In genomic region chr7:103810112-103810744, GRCh38 we compare ENCODE assay signal across 24 cellular contexts.
A peak's percentile ranks its signal among the peaks of the same experiment; 100 is the strongest.
DNase-seq lines count a peak whose midpoint lies in the region; ATAC-seq, FAIRE-seq and TF ChIP-seq lines count a peak whose summit lies in the region.
"Had no signal": no experiment of that assay in that cellular context is flagged by ENCODE, and none has a peak within 500 bp of the region (broad histone marks: within the 10 kb centered on the region; RNA-seq: fewer than 3 reads in every experiment).

No MANE protein-coding gene starts in this region.

- H2AFZ ChIP-seq in OCI-LY3 (ENCODE audit: low read depth, low read length) (peak overlapping the region; percentile 22; the same call in 1 of the 2 replicates), mammary epithelial cell (ENCODE audit: low read depth, low read length) (no peak overlapping the region)
- H2AFZ ChIP-seq: GM23338 had no signal

- in situ Hi-C loops in mammary epithelial cell (cut with MboI; ENCODE audit: low sequenced_read_pairs in 2 of 2), result no loop called here

- no peak for FAIRE-seq in kidney (lab: Jason Lieb, UNC)
- FAIRE-seq in H54 (lab: Jason Lieb, UNC), result no peak
- FAIRE-seq: GM12878, urothelium cell line had no signal

- ATAC-seq in GM18909 (IDR thresholded peaks at IDR 0.05; ENCODE audit: poor library complexity, unreplicated experiment) (peak; percentile 57), HG03045 (IDR thresholded peaks at IDR 0.05; ENCODE audit: unreplicated experiment) (no peak)
- ATAC-seq: left ventricle myocardium superior had no signal

- H3K4me2 ChIP-seq in OCI-LY3 (ENCODE audit: low read length) (peak overlapping the region; percentile 55), mammary epithelial cell (ENCODE audit: insufficient read depth, low read depth, low read length) (no peak overlapping the region)

- no peaks in the 10 kb centered on the region for H4K20me1 ChIP-seq in OCI-LY3 (ENCODE audit: insufficient read depth, low read length)
- no peaks in the 10 kb centered on the region for H4K20me1 ChIP-seq in mammary epithelial cell (ENCODE audit: insufficient read depth, low read length)

- 0 out of 2 replicates have a peak overlapping the region, but pooled peaks have one; percentile 8 for H3K4me3 ChIP-seq in OCI-LY3 (ENCODE audit: low read length)
- no peak overlapping the region for H3K4me3 ChIP-seq in kidney (ENCODE audit: low read length in 2 of 2)
- H3K4me3 ChIP-seq in mammary epithelial cell (replicated peaks in 1 of 3; ENCODE audit: insufficient read depth in 1 of 3, low read depth in 2 of 3, low read length in 3 of 3), result no peak overlapping the region
- H3K4me3 ChIP-seq: GM12878, GM23338, skin epidermis had no signal

- no TSS peak for BruUV-seq in mammary epithelial cell (replicated peaks; lab: Mats Ljungman, UMichigan)

- peak overlapping the region; percentile 36; the same call in 1 of the 2 replicates for H3K27ac ChIP-seq in OCI-LY3 (ENCODE audit: low read length)
- H3K27ac ChIP-seq in kidney (ENCODE audit: low read depth in 2 of 2, low read length in 2 of 2), result peak overlapping the region; percentile 53 to 69
- no peak overlapping the region for H3K27ac ChIP-seq in mammary epithelial cell (ENCODE audit: insufficient read depth, low read depth, low read length)
- H3K27ac ChIP-seq: HL-60, skin epidermis had no signal

- H3K4me1 ChIP-seq in OCI-LY3 (ENCODE audit: low read length) (peaks cover 36% of the 10 kb centered on the region), kidney (ENCODE audit: control insufficient read depth in 1 of 2, insufficient read depth in 1 of 2, low read depth in 1 of 2, low read length in 2 of 2) (no peaks in the 10 kb centered on the region), mammary epithelial cell (ENCODE audit: insufficient read depth, low read length) (no peaks in the 10 kb centered on the region)

- dilution Hi-C loops in mammary epithelial cell (cut with HindIII; ENCODE audit: low sequenced_read_pairs), result no loop called here

- WGBS in mammary epithelial cell (ENCODE audit: low coverage, missing lambda C conversion rate), result 79% methylated on average over 10 of the region's 11 CpGs

- H3K36me3 ChIP-seq in OCI-LY3 (replicated peaks; ENCODE audit: low read depth, low read length), result no peaks in the 10 kb centered on the region
- no peaks in the 10 kb centered on the region for H3K36me3 ChIP-seq in kidney (ENCODE audit: control insufficient read depth in 1 of 2, insufficient read depth in 2 of 2, low read length in 2 of 2)
- no peaks in the 10 kb centered on the region for H3K36me3 ChIP-seq in mammary epithelial cell (ENCODE audit: insufficient read depth, low read length)

- CTCF ChIA-PET in mammary epithelial cell (lab: Charles Lee; ENCODE audit: low non-redundant PET), result no interaction called here

- no peak for TF ChIP-seq POLR2A in H54 (IDR thresholded peaks at IDR 0.05; ENCODE audit: low read depth, low read length)

- intact Hi-C loops in kidney (cut with DNase I), result no loop called here
- intact Hi-C loops in mammary epithelial cell (cut with micrococcal nuclease), result no loop called here

- H3K9ac ChIP-seq in OCI-LY3 (ENCODE audit: low read length) (peak overlapping the region; percentile 5; the same call in 1 of the 2 replicates), kidney (ENCODE audit: low read length in 2 of 2) (no peak overlapping the region), mammary epithelial cell (ENCODE audit: insufficient read depth, low read length) (no peak overlapping the region)

- H3K79me2 ChIP-seq in OCI-LY3 (ENCODE audit: low read length) (no peaks in the 10 kb centered on the region), mammary epithelial cell (ENCODE audit: insufficient read depth, low read length) (no peaks in the 10 kb centered on the region)

- TF ChIP-seq CTCF in OCI-LY3 (IDR thresholded peaks at IDR 0.05; ENCODE audit: low read depth, low read length) (no peak), kidney (IDR thresholded peaks at IDR 0.05; ENCODE audit: borderline replicate concordance, extremely low read depth, insufficient read depth) (no peak), mammary epithelial cell (conservative IDR thresholded peaks at IDR 0.05 in 1 of 2, IDR thresholded peaks at IDR 0.05 in 1 of 2; ENCODE audit: extremely low read depth in 1 of 2, insufficient read depth in 1 of 2, low read depth in 1 of 2, low read length in 2 of 2) (no peak)

- H3K9me3 ChIP-seq in OCI-LY3 (ENCODE audit: insufficient read depth, low read length) (no peaks in the 10 kb centered on the region), kidney (ENCODE audit: control insufficient read depth in 1 of 2, low read length in 2 of 2) (peaks cover 3 to 12% of the 10 kb centered on the region in 2 donors), mammary epithelial cell (replicated peaks; ENCODE audit: insufficient read depth, low read length) (no peaks in the 10 kb centered on the region)
- H3K9me3 ChIP-seq: Caco-2 had no signal

- DNase-seq in kidney (no peak), retina (peak; percentile 58), ureter (ENCODE audit: low spot score) (no peak), mammary epithelial cell (no peak), H54 (ENCODE audit: insufficient read length, low spot score) (no peak)
- DNase-seq: activated naive CD8-positive, alpha-beta T cell treated with anti-CD3 and anti-CD28 coated beads, Interleukin-2, amount 10 ng/mL, durations not matched to agents 7 days and 5 days; AML-193; Caco-2; foreskin melanocyte; KBM-7; left ventricle myocardium superior; MV-4-11; naive B cell; OCI-M1; stimulated activated CD4-positive, alpha-beta T cell treated with anti-CD3 and anti-CD28 coated beads, Interleukin-4, amount 100 ng/mL, for 1 hour; T-helper 9 cell had no signal

- H3K27me3 ChIP-seq in OCI-LY3 (ENCODE audit: low read depth, low read length), result no peaks in the 10 kb centered on the region
- H3K27me3 ChIP-seq in mammary epithelial cell (ENCODE audit: insufficient read depth, low read length), result peaks cover 4% of the 10 kb centered on the region
